Comparison of ENCODE assay signal across 2 cellular contexts in the genomic region with DNA sequence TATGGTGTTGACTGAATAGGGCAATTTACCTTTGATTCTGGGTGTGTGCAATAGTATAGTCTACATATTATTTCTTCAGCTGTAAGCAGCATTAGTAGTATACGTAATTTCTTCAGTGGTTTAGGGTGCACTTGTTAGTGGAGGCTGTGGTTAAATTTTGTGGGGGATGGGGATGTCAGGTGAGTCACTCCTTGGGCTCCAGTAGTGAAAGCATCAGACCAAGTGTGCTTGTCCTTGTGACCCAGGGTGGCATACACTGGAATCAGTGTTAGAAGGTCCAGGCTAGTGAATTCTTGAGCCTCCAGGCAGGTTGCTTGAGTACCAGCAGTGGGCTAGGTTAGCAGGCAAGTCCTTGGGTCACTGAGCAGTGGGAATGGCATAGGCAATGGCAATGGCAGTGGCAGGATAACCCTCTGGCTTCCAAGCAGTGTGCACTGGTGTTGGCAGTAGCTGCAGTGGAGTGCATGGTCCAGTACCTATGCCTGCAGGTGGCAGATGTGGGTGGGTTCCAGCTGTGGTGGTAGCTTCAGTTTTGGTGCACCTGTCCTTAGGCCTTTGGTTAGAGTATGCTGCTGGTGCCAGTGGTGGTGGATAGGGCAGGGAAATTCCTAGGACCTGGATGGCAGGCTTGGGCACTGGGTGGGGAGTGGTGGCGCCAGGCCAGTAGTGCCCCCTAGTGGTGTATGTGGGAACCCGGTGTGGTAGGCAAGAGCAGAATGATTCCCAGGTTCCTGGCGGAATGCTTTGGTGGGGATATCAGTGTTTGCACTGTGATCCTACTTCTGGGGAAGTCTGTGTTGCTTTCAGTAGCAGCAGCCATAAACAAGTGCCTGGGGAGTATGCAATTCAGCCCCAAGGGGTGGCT.
TF ChIP-seq lines count a peak whose summit lies in the region.

No MANE protein-coding gene starts in this region.

TF ChIP-seq in GM23338, 12 proteins besides CTCF, POLR2A, EP300 and RAD21:
- TF ChIP-seq, protein P1, sequence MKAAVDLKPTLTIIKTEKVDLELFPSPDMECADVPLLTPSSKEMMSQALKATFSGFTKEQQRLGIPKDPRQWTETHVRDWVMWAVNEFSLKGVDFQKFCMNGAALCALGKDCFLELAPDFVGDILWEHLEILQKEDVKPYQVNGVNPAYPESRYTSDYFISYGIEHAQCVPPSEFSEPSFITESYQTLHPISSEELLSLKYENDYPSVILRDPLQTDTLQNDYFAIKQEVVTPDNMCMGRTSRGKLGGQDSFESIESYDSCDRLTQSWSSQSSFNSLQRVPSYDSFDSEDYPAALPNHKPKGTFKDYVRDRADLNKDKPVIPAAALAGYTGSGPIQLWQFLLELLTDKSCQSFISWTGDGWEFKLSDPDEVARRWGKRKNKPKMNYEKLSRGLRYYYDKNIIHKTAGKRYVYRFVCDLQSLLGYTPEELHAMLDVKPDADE (IDR thresholded peaks at IDR 0.05), result no peak
- TF ChIP-seq ZNF331 (CRISPR knock-in tag; IDR thresholded peaks at IDR 0.05; ENCODE audit: low read depth) (no peak), ZNF114 (CRISPR knock-in tag; IDR thresholded peaks at IDR 0.05) (no peak), STAT1 (IDR thresholded peaks at IDR 0.05; ENCODE audit: unreplicated experiment) (no peak), NANOG (IDR thresholded peaks at IDR 0.05; ENCODE audit: borderline replicate concordance) (no peak), CREB1 (CRISPR knock-in tag; IDR thresholded peaks at IDR 0.05; ENCODE audit: low read depth) (no peak), EZH2 (IDR thresholded peaks at IDR 0.05; ENCODE audit: low read depth, unreplicated experiment) (no peak)

TF ChIP-seq in H1, 55 proteins besides CTCF, POLR2A, EP300 and RAD21:
- TF ChIP-seq YY1 (IDR thresholded peaks at IDR 0.05; ENCODE audit: low read depth, low read length) (no peak), TCF12 (IDR thresholded peaks at IDR 0.05; ENCODE audit: low read depth, low read length) (no peak), JUND (IDR thresholded peaks at IDR 0.05; ENCODE audit: low read length) (no peak), BCL11A (IDR thresholded peaks at IDR 0.05; ENCODE audit: low read depth in 2 of 2, low read length in 2 of 2) (no peak), JUN (IDR thresholded peaks at IDR 0.05; ENCODE audit: low read depth, low read length) (no peak), SP1 (IDR thresholded peaks at IDR 0.05; ENCODE audit: low read depth, low read length) (no peak), KDM1A (IDR thresholded peaks at IDR 0.05; ENCODE audit: borderline replicate concordance, low read length) (no peak), ZNF274 (IDR thresholded peaks at IDR 0.05; ENCODE audit: borderline replicate concordance, extremely low read depth, low read length) (no peak), SIN3A (conservative IDR thresholded peaks at IDR 0.05 in 1 of 2, IDR thresholded peaks at IDR 0.05 in 1 of 2; ENCODE audit: low read depth in 1 of 2, low read length in 2 of 2) (no peak)
